Comparison of ENCODE assay signal across 8 cellular contexts in genomic region chr17:48100160-48100559, GRCh38. TPM values are rescaled to one million over a fixed set of nuclear protein-coding genes. Genes with fewer than 3 reads are reported as not detected.
DNase-seq lines count a peak whose midpoint lies in the region; ATAC-seq and TF ChIP-seq lines count a peak whose summit lies in the region.

No MANE protein-coding gene starts in this region.

- no peak for DNase-seq in activated naive CD4-positive, alpha-beta T cell treated with anti-CD3 and anti-CD28 coated beads, Interleukin-2, amount 10 ng/mL, durations not matched to agents 7 days and 5 days
- DNase-seq in activated naive CD4-positive, alpha-beta T cell (lab: John Stamatoyannopoulos, UW) = no peak
- DNase-seq in amniotic stem cell (lab: John Stamatoyannopoulos, UW) (peak; percentile 30), left lung (no peak), type B pancreatic cell (ENCODE audit: extremely low spot score, unreplicated experiment) (no peak), hypothalamus (lab: John Stamatoyannopoulos, UW) (no peak)

- peaks cover 0 to 4% of the 10 kb centered on the region in 2 donors for H3K36me3 ChIP-seq in left lung

- H3K4me1 Mint-ChIP-seq in activated naive CD4-positive, alpha-beta T cell treated with anti-CD3 and anti-CD28 coated beads, Interleukin-2, amount 10 ng/mL, durations not matched to agents 7 days and 5 days = peaks cover 70% of the 10 kb centered on the region
- peaks cover 20% of the 10 kb centered on the region for H3K4me1 Mint-ChIP-seq in type B pancreatic cell (ENCODE audit: unreplicated experiment)

- H3K4me1 ChIP-seq in left lung = peaks cover 0 to 35% of the 10 kb centered on the region in 2 donors

- H3K36me3 Mint-ChIP-seq in activated naive CD4-positive, alpha-beta T cell treated with anti-CD3 and anti-CD28 coated beads, Interleukin-2, amount 10 ng/mL, durations not matched to agents 7 days and 5 days = peaks cover 17% of the 10 kb centered on the region
- peaks cover 7% of the 10 kb centered on the region for H3K36me3 Mint-ChIP-seq in type B pancreatic cell

- TF ChIP-seq CTCF in left lung (IDR thresholded peaks at IDR 0.05) (no peak), type B pancreatic cell (conservative IDR thresholded peaks at IDR 0.05) (no peak)

- H3K4me3 ChIP-seq in left lung = peak overlapping the region; percentile 77 to 98

- H3K27ac ChIP-seq in left lung = peak overlapping the region; percentile 77 to 89

- H3K27me3 ChIP-seq in left lung = no peaks in the 10 kb centered on the region

- CTCF ChIA-PET in activated naive CD4-positive, alpha-beta T cell treated with anti-CD3 and anti-CD28 coated beads, Interleukin-2, amount 10 ng/mL, durations not matched to agents 7 days and 5 days (lab: Charles Lee) = interaction anchor here (1.3 kb wide), 1 partner anchor 19 kb away, joined by 4 read pairs; no protein-coding TSS in a partner anchor

- H3K27me3 Mint-ChIP-seq in activated naive CD4-positive, alpha-beta T cell treated with anti-CD3 and anti-CD28 coated beads, Interleukin-2, amount 10 ng/mL, durations not matched to agents 7 days and 5 days = no peaks in the 10 kb centered on the region
- H3K27me3 Mint-ChIP-seq in type B pancreatic cell = no peaks in the 10 kb centered on the region

- intact Hi-C loops in left lung (cut with DNase I) = no loop called here

- peaks cover 0 to 4% of the 10 kb centered on the region in 2 donors for H3K9me3 ChIP-seq in left lung

- H3K9me3 Mint-ChIP-seq in activated naive CD4-positive, alpha-beta T cell treated with anti-CD3 and anti-CD28 coated beads, Interleukin-2, amount 10 ng/mL, durations not matched to agents 7 days and 5 days = peaks cover 13% of the 10 kb centered on the region
- H3K9me3 Mint-ChIP-seq in type B pancreatic cell = no peaks in the 10 kb centered on the region

- H3K27ac Mint-ChIP-seq in activated naive CD4-positive, alpha-beta T cell treated with anti-CD3 and anti-CD28 coated beads, Interleukin-2, amount 10 ng/mL, durations not matched to agents 7 days and 5 days = no peak overlapping the region
- H3K27ac Mint-ChIP-seq in type B pancreatic cell = peak overlapping the region; percentile 67

- peak overlapping the region; percentile 97 for H3K4me3 Mint-ChIP-seq in activated naive CD4-positive, alpha-beta T cell treated with anti-CD3 and anti-CD28 coated beads, Interleukin-2, amount 10 ng/mL, durations not matched to agents 7 days and 5 days
- H3K4me3 Mint-ChIP-seq in type B pancreatic cell = peak overlapping the region; percentile 99

- ATAC-seq in left lung = no peak
- ATAC-seq in HG02885 (IDR thresholded peaks at IDR 0.05; ENCODE audit: poor library complexity, unreplicated experiment) = no peak
- no peak for ATAC-seq in HG02870 (IDR thresholded peaks at IDR 0.05; ENCODE audit: unreplicated experiment)

RNA-seq across cellular contexts. Expression of gene CBX1, which starts 1.1 kb away (rescaled TPM):
- total RNA-seq in left lung = 10 to 100 TPM; 43.0 to 53.8 TPM
- 72.8 and 154 TPM in 2 replicates for total RNA-seq in type B pancreatic cell (ENCODE audit: low replicate concordance)

RNA-seq across cellular contexts. Expression of gene SNX11, which starts 7.4 kb away (rescaled TPM):
- 10 to 100 TPM; 21.5 to 32.4 TPM for total RNA-seq in left lung
- total RNA-seq in type B pancreatic cell (ENCODE audit: low replicate concordance) = 16.2 and 19.1 TPM in 2 replicates

RNA-seq across cellular contexts. Expression of gene NFE2L1, which starts 52.0 kb away (rescaled TPM):
- 100 to 1,000 TPM; 165 to 173 TPM for total RNA-seq in left lung
- 99.1 and 111 TPM in 2 replicates for total RNA-seq in type B pancreatic cell (ENCODE audit: low replicate concordance)
